Comparison of ENCODE assay signal across 16 cellular contexts in genomic region chr13:100870898-100871297, GRCh38.
DNase-seq lines count a peak whose midpoint lies in the region; ATAC-seq and TF ChIP-seq lines count a peak whose summit lies in the region.
"Had no signal": no experiment of that assay in that cellular context is flagged by ENCODE, and none has a peak within 500 bp of the region (broad histone marks: within the 10 kb centered on the region; RNA-seq: fewer than 3 reads in every experiment).

No MANE protein-coding gene starts in this region.

- ATAC-seq in HG03469 (IDR thresholded peaks at IDR 0.05; ENCODE audit: unreplicated experiment), result no peak
- ATAC-seq: A549, GM23338 had no signal

- POLR2A ChIA-PET in A673 (lab: Charles Lee; ENCODE audit: low non-redundant PET), result no interaction called here

- no peak overlapping the region for H3K23ac ChIP-seq in mesendoderm (ENCODE audit: low read length)

- no peak overlapping the region for H3K18ac ChIP-seq in mesendoderm (ENCODE audit: low read length)

- no peak overlapping the region for H2AK5ac ChIP-seq in mesendoderm (ENCODE audit: low read length)

- DNase-seq in A673 (ENCODE audit: low spot score), result peak; percentile 63
- DNase-seq in NCI-H82 (lab: John Stamatoyannopoulos, UW), result peak; percentile 89
- peak; percentile 30 for DNase-seq in mesendoderm
- no peak for DNase-seq in testis
- DNase-seq in NCI-H1105 treated with DMSO at 0.1 percent for 48 hours (lab: John Stamatoyannopoulos, UW), result no peak
- DNase-seq: CD4-positive, alpha-beta memory T cell; DMS79 treated with DMSO at 0.1 percent for 48 hours; GF-D8; HCEC 1CT had no signal

- H3K4me1 ChIP-seq in A673 (ENCODE audit: insufficient read depth, low read length, poor library complexity, severe bottlenecking), result peaks cover 4% of the 10 kb centered on the region
- H3K4me1 ChIP-seq in mesendoderm (ENCODE audit: control insufficient read depth, low read depth, low read length), result no peaks in the 10 kb centered on the region
- H3K4me1 ChIP-seq in testis, result no peaks in the 10 kb centered on the region
- H3K4me1 ChIP-seq: A549, BLaER1 had no signal

- H4K5ac ChIP-seq in mesendoderm (ENCODE audit: low read length), result no peak overlapping the region

- H3K79me2 ChIP-seq in mesendoderm (ENCODE audit: control insufficient read depth, insufficient read depth, low read length), result no peaks in the 10 kb centered on the region

- TF ChIP-seq POLR2A in testis (IDR thresholded peaks at IDR 0.05), result no peak

- TF ChIP-seq CTCF in A673 (conservative IDR thresholded peaks at IDR 0.05; ENCODE audit: low read depth, low read length) (no peak), VCaP (conservative IDR thresholded peaks at IDR 0.05) (no peak), testis (IDR thresholded peaks at IDR 0.05) (no peak)

- no CpG with 5 or more reads among the region's 3 CpGs for WGBS in mesendoderm (ENCODE audit: extremely low coverage, insufficient coverage, low lambda C conversion rate)
- WGBS in testis, 2 donors, result 76 to 77% methylated on average over 3 of the region's 3 CpGs

- intact Hi-C loops in A673 (cut with micrococcal nuclease; ENCODE audit: unreplicated experiment), result no loop called here
- intact Hi-C loops in testis (cut with DNase I; ENCODE audit: low total_unique reads), result no loop called here

- no peaks in the 10 kb centered on the region for H3K27me3 ChIP-seq in A673 (replicated peaks; ENCODE audit: insufficient read depth, low read depth, low read length, poor library complexity)
- no peaks in the 10 kb centered on the region for H3K27me3 ChIP-seq in mesendoderm (ENCODE audit: insufficient read depth, low read length, poor library complexity)
- H3K27me3 ChIP-seq in testis, result no peaks in the 10 kb centered on the region
- H3K27me3 ChIP-seq: BLaER1 had no signal

- H3K27ac ChIP-seq in A673 (ENCODE audit: low read depth, low read length, poor library complexity, severe bottlenecking) (peak overlapping the region; percentile 33), VCaP (peak overlapping the region; percentile 29), mesendoderm (ENCODE audit: low read depth, low read length) (no peak overlapping the region), testis (no peak overlapping the region)
- H3K27ac ChIP-seq: 22Rv1, A549, BLaER1, HL-60 had no signal

- H3K36me3 ChIP-seq in A673 (ENCODE audit: insufficient read depth, low read length, poor library complexity, severe bottlenecking) (no peaks in the 10 kb centered on the region), mesendoderm (ENCODE audit: control insufficient read depth, insufficient read depth, low read length) (no peaks in the 10 kb centered on the region), testis (ENCODE audit: low read depth, missing control alignments) (no peaks in the 10 kb centered on the region)
- H3K36me3 ChIP-seq: BLaER1 had no signal

- no peaks in the 10 kb centered on the region for H3K79me1 ChIP-seq in mesendoderm (ENCODE audit: low read length)

- no TSS peak for BruUV-seq in A673 (replicated peaks; lab: Mats Ljungman, UMichigan)

- H3K9me3 ChIP-seq in A673 (ENCODE audit: low read depth, low read length, poor library complexity, severe bottlenecking), result peaks cover 7% of the 10 kb centered on the region
- H3K9me3 ChIP-seq in testis, result no peaks in the 10 kb centered on the region
- H3K9me3 ChIP-seq: A549 had no signal

- no peak overlapping the region for H3K56ac ChIP-seq in mesendoderm (ENCODE audit: low read length)

- no peak overlapping the region for H2BK120ac ChIP-seq in mesendoderm (ENCODE audit: low read depth, low read length)

- no peak overlapping the region for H2BK5ac ChIP-seq in mesendoderm (ENCODE audit: low read length)

- H4K8ac ChIP-seq in mesendoderm (ENCODE audit: low read depth, low read length), result no peak overlapping the region

- H2BK15ac ChIP-seq in mesendoderm (replicated peaks; ENCODE audit: low read depth), result no peak overlapping the region

- no peak overlapping the region for H3K4me2 ChIP-seq in mesendoderm (ENCODE audit: low read length)
- H3K4me2 ChIP-seq: A549, BLaER1, GM23338 had no signal

- no peak overlapping the region for H3K9ac ChIP-seq in mesendoderm (ENCODE audit: low read length)
- H3K9ac ChIP-seq: BLaER1 had no signal

- H3K4ac ChIP-seq in mesendoderm (ENCODE audit: low read depth, low read length), result no peak overlapping the region

- CTCF ChIA-PET in A673 (lab: Charles Lee), result no interaction called here

- H3K4me3 ChIP-seq in A673 (ENCODE audit: low read depth, low read length, poor library complexity, severe bottlenecking), result no peak overlapping the region
- no peak overlapping the region for H3K4me3 ChIP-seq in mesendoderm (ENCODE audit: low read length)
- no peak overlapping the region for H3K4me3 ChIP-seq in testis
- H3K4me3 ChIP-seq: A549, BLaER1, GM23338 had no signal

Comparison
In these comparisons a context has a peak if more than half of its experiments do, and no peak if none do; other contexts are left out.
1. DNase-seq: peak in A673 (single experiment), NCI-H82 (single experiment) and mesendoderm (single experiment); none in testis (single experiment) and NCI-H1105 treated with DMSO at 0.1 percent for 48 hours (single experiment).
2. H3K27ac ChIP-seq: peak in A673 (single experiment) and VCaP (single experiment); none in mesendoderm (single experiment) and testis (0 of 2).